In the genomic region with DNA sequence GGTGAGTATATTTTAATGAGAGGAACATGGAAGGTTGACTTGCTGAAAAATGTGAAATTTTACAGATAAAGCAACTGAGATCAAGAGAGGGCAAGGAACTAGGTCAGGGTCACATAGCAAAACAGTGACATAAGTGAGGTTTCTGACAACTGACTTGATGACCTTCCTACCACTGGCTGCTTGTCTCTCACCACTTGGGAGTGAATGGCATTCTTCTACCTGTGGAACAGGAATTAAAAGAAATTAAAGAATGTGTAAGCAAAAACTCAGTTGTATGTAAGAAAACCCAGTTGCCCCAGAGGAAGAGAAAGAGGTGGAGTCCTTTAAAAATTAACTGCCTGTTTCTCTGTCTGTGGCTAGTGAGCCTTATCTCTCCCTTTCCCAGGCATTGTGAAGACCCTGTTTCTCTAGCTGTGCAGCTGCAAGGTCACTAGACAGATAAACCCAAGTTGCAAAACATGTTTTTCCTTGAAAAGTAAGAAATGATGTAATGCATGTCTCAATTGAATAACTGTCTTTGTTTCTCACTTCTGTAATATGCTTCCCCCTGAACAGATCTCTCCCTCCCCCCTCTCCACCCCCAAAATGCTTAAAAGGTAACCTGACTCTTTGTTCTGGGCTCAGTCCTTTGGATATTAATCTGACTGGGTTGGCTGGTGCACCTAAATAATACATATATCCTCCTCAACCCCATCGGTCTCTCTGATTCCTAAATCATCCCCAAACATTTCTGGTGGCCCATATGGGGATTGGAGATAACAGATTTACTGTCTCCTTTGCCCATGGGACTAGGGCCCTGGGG, we compare ENCODE assay signal across 13 cellular contexts. TPM values are rescaled to one million over a fixed set of nuclear protein-coding genes. Genes with fewer than 3 reads are reported as not detected.
DNase-seq lines count a peak whose midpoint lies in the region; ATAC-seq and TF ChIP-seq lines count a peak whose summit lies in the region.
"Had no signal": no experiment of that assay in that cellular context is flagged by ENCODE, and none has a peak within 500 bp of the region (broad histone marks: within the 10 kb centered on the region; RNA-seq: fewer than 3 reads in every experiment).

No MANE protein-coding gene starts in this region.

- ATAC-seq in heart left ventricle (peak in 3 of 4 donors; percentile 34 to 44 (median 35)), foreskin keratinocyte (no peak)

- H2BK12ac ChIP-seq in H9 (ENCODE audit: insufficient read length, low read depth, low read length) (no peak overlapping the region), mesenchymal stem cell (ENCODE audit: low read length in 2 of 2) (no peak overlapping the region)

- peaks cover 18% of the 10 kb centered on the region for H3K4me1 ChIP-seq in H9 (ENCODE audit: insufficient read depth, low read length)
- peaks cover 0 to 34% (median 15%) of the 10 kb centered on the region in 12 donors for H3K4me1 ChIP-seq in heart left ventricle
- H3K4me1 ChIP-seq in prostate gland (replicated peaks), result peaks cover 11% of the 10 kb centered on the region
- no peaks in the 10 kb centered on the region for H3K4me1 ChIP-seq in mesenchymal stem cell (ENCODE audit: control insufficient read depth, insufficient read depth, low read depth, low read length)
- no peaks in the 10 kb centered on the region for H3K4me1 ChIP-seq in foreskin keratinocyte

- no peak overlapping the region; a peak in 1 of 7 replicates for H3K27ac Mint-ChIP-seq in H9

- H2AK5ac ChIP-seq in H9 (ENCODE audit: insufficient read length, low read length) (no peak overlapping the region), mesenchymal stem cell (ENCODE audit: low read length, severe bottlenecking) (no peak overlapping the region)

- no peak overlapping the region for H3K23ac ChIP-seq in H9 (ENCODE audit: insufficient read length, low read depth, low read length)
- H3K23ac ChIP-seq in mesenchymal stem cell (ENCODE audit: low read length in 2 of 2), result no peak overlapping the region

- no CpG with 5 or more reads among the region's 1 CpG for WGBS in H9 (ENCODE audit: extremely low coverage, insufficient read length, low lambda C conversion rate)
- 62 to 75% (median 66%) methylated on average over 1 of the region's 1 CpG for WGBS in heart left ventricle, 4 donors
- WGBS in prostate gland, result 60% methylated on average over 1 of the region's 1 CpG
- no CpG with 5 or more reads among the region's 1 CpG for WGBS in mesenchymal stem cell

- no peak overlapping the region for H3K18ac ChIP-seq in H9 (ENCODE audit: insufficient read length, low read depth, low read length)
- no peak overlapping the region for H3K18ac ChIP-seq in mesenchymal stem cell (ENCODE audit: low read depth in 1 of 2, low read length in 2 of 2)

- H3K36me3 ChIP-seq in heart left ventricle (peaks cover 0 to under 1% (median 0%) of the 10 kb centered on the region in 9 donors), prostate gland (no peaks in the 10 kb centered on the region), mesenchymal stem cell (ENCODE audit: control insufficient read depth in 1 of 2, insufficient read depth in 2 of 2, low read depth in 1 of 2, low read length in 2 of 2) (no peaks in the 10 kb centered on the region)

- H3K27ac ChIP-seq in H9 (ENCODE audit: insufficient read length, low read depth, low read length) (no peak overlapping the region), heart left ventricle (peak overlapping the region in 11 of 12 donors; percentile 15 to 79 (median 59)), prostate gland (peak overlapping the region; percentile 85 to 89), mesenchymal stem cell (ENCODE audit: low read length, poor library complexity, severe bottlenecking) (no peak overlapping the region), foreskin keratinocyte (no peak overlapping the region)
- H3K27ac ChIP-seq: GM23248 had no signal

- peak overlapping the region in 1 of 2 experiments; percentile 12; a peak in 2 of 5 replicates for H3K4me3 Mint-ChIP-seq in H9

- no peak overlapping the region for H3K4ac ChIP-seq in H9 (ENCODE audit: low read depth, low read length)
- no peak overlapping the region for H3K4ac ChIP-seq in mesenchymal stem cell (ENCODE audit: low read depth in 1 of 2, low read length in 2 of 2)

- TF ChIP-seq CTCF in H9 (conservative IDR thresholded peaks at IDR 0.05) (no peak), heart left ventricle (IDR thresholded peaks at IDR 0.05) (no peak), prostate gland (IDR thresholded peaks at IDR 0.05) (no peak), foreskin keratinocyte (conservative IDR thresholded peaks at IDR 0.05) (no peak)

- H2BK20ac ChIP-seq in H9 (ENCODE audit: low read depth, low read length, poor library complexity, severe bottlenecking), result no peak overlapping the region

- H3K4me1 Mint-ChIP-seq in H9, result peaks cover 44 to 55% of the 10 kb centered on the region in 2 experiments

- H3K27me3 ChIP-seq in H9 (ENCODE audit: insufficient read depth, low read length) (no peaks in the 10 kb centered on the region; the same call in 1 of the 2 replicates), heart left ventricle (no peaks in the 10 kb centered on the region), prostate gland (replicated peaks; ENCODE audit: insufficient read depth) (no peaks in the 10 kb centered on the region), mesenchymal stem cell (ENCODE audit: control insufficient read depth in 1 of 2, insufficient read depth in 1 of 2, low read length in 2 of 2) (peaks cover 2 to 13% of the 10 kb centered on the region in 2 experiments), foreskin keratinocyte (peaks cover 2% of the 10 kb centered on the region)

- H4K20me1 ChIP-seq in H9 (ENCODE audit: control insufficient read depth, insufficient read depth, insufficient read length), result no peaks in the 10 kb centered on the region

- no peaks in the 10 kb centered on the region for H3K79me2 ChIP-seq in H9 (ENCODE audit: insufficient read depth, low read length)

- peaks cover 2% of the 10 kb centered on the region for H3K23me2 ChIP-seq in H9 (ENCODE audit: insufficient read length, low read depth, low read length, poor library complexity, severe bottlenecking)

- DNase-seq in H9, result no peak
- DNase-seq in SK-MEL-5 (ENCODE audit: low read depth, low spot score), result peak; percentile 24
- DNase-seq in heart left ventricle, result no peak
- no peak for DNase-seq in prostate gland (ENCODE audit: low spot score)
- DNase-seq in mesenchymal stem cell, result no peak
- no peak for DNase-seq in DMS 273 (lab: John Stamatoyannopoulos, UW; ENCODE audit: unreplicated experiment)
- no peak for DNase-seq in NCI-H510A treated with DMSO at 0.1 percent for 48 hours (lab: John Stamatoyannopoulos, UW)
- no peak for DNase-seq in foreskin keratinocyte
- DNase-seq: EL, GM23248, NCI-H69 had no signal

- H3K79me1 ChIP-seq in H9 (ENCODE audit: insufficient read depth, low read depth, low read length, poor library complexity, severe bottlenecking), result no peaks in the 10 kb centered on the region
- no peaks in the 10 kb centered on the region for H3K79me1 ChIP-seq in mesenchymal stem cell (replicated peaks; ENCODE audit: low read length, poor library complexity, severe bottlenecking)

- TF ChIP-seq POLR2A in heart left ventricle (IDR thresholded peaks at IDR 0.05) (no peak), prostate gland (IDR thresholded peaks at IDR 0.05) (no peak)

- H3K9ac ChIP-seq in H9 (ENCODE audit: extremely low read depth, insufficient read length, low read length) (no peak overlapping the region), mesenchymal stem cell (ENCODE audit: low read length) (no peak overlapping the region)
- H3K9ac ChIP-seq: GM23248 had no signal

- H3K56ac ChIP-seq in H9 (ENCODE audit: insufficient read length, low read depth, low read length), result no peak overlapping the region

- H4K91ac ChIP-seq in H9 (ENCODE audit: insufficient read length, low read depth, low read length), result no peak overlapping the region
- H4K91ac ChIP-seq in mesenchymal stem cell (ENCODE audit: low read length), result no peak overlapping the region

- in situ Hi-C loops in SK-MEL-5 (cut with HindIII; ENCODE audit: low pct_unique_long_range_greater_than_20kb, low sequenced_read_pairs), result no loop called here

- H2BK5ac ChIP-seq in H9 (ENCODE audit: insufficient read length, low read length) (no peak overlapping the region), mesenchymal stem cell (ENCODE audit: low read depth, low read length, poor library complexity, severe bottlenecking) (no peak overlapping the region)

- H3K4me3 ChIP-seq in heart left ventricle (peak overlapping the region; percentile 10 to 63 (median 52)), prostate gland (peak overlapping the region in 1 of 2 donors; percentile 35), mesenchymal stem cell (ENCODE audit: insufficient read depth in 1 of 2, low read depth in 1 of 2, low read length in 2 of 2) (no peak overlapping the region)
- H3K4me3 ChIP-seq: GM23248 had no signal

- intact Hi-C loops in heart left ventricle (cut with DNase I), result no loop called here
- intact Hi-C loops in prostate gland (cut with DNase I), result no loop called here

- H3K27me3 Mint-ChIP-seq in H9 (ENCODE audit: low read depth), result peaks cover 37% of the 10 kb centered on the region

- H3K9me3 Mint-ChIP-seq in H9, result no peaks in the 10 kb centered on the region

- H3K4me2 ChIP-seq in H9 (ENCODE audit: insufficient read depth, insufficient read length, low read length) (no peak overlapping the region), mesenchymal stem cell (ENCODE audit: low read length, poor library complexity, severe bottlenecking) (no peak overlapping the region)

- no peak overlapping the region for H4K5ac ChIP-seq in H9 (ENCODE audit: insufficient read length, low read depth, low read length)

- H2BK15ac ChIP-seq in H9 (ENCODE audit: low read depth, low read length), result no peak overlapping the region
- H2BK15ac ChIP-seq in mesenchymal stem cell (ENCODE audit: low read depth, poor library complexity, severe bottlenecking), result no peak overlapping the region

- H2BK120ac ChIP-seq in H9 (ENCODE audit: low read depth, low read length, poor library complexity, severe bottlenecking) (no peak overlapping the region), mesenchymal stem cell (ENCODE audit: low read depth, low read length) (no peak overlapping the region)

- no peak overlapping the region for H3T11ph ChIP-seq in H9 (ENCODE audit: low read length)

- H4K8ac ChIP-seq in H9 (replicated peaks; ENCODE audit: insufficient read length, low read depth, low read length) (no peak overlapping the region), mesenchymal stem cell (ENCODE audit: low read length) (no peak overlapping the region)

- H2AFZ ChIP-seq in H9 (ENCODE audit: low read length) (no peak overlapping the region), mesenchymal stem cell (ENCODE audit: low read depth, low read length) (no peak overlapping the region)
- H2AFZ ChIP-seq: GM23248 had no signal

- H3K14ac ChIP-seq in H9 (ENCODE audit: insufficient read depth, low read length) (peak overlapping the region; percentile 2; the same call in 1 of the 2 replicates), mesenchymal stem cell (ENCODE audit: low read length in 2 of 2) (no peak overlapping the region)

- H3K9me3 ChIP-seq in H9 (ENCODE audit: control insufficient read depth, low read depth, low read length), result no peaks in the 10 kb centered on the region
- H3K9me3 ChIP-seq in heart left ventricle, result no peaks in the 10 kb centered on the region
- H3K9me3 ChIP-seq in prostate gland, result no peaks in the 10 kb centered on the region
- no peaks in the 10 kb centered on the region for H3K9me3 ChIP-seq in mesenchymal stem cell (ENCODE audit: control insufficient read depth, low read length)

- H3K36me3 Mint-ChIP-seq in H9 (ENCODE audit: insufficient read depth in 1 of 3, low read depth in 3 of 3), result peaks cover 0 to 12% (median 0%) of the 10 kb centered on the region in 3 experiments; a peak in 2 of 7 replicates

RNA-seq across cellular contexts. Expression of gene ACSM1, which starts 23.4 kb away (rescaled TPM):
- total RNA-seq in H9 (2021), result 0.81 and 0.83 TPM in 2 replicates
- not detected in 2 replicates for total RNA-seq in SK-MEL-5 (2014; rRNA removed; shearing (Covaris generic))
- polyA plus RNA-seq in SK-MEL-5 (2015; cell fraction: cytosol; rRNA removed), result not detected in 2 replicates
- polyA plus RNA-seq in SK-MEL-5 (2015; cell fraction: nucleus; rRNA removed), result not detected in 2 replicates
- total RNA-seq in heart left ventricle, result under 1 TPM in 3 of 9 donors, not detected in 6; 0.14 to 0.43 (median 0.18) TPM
- polyA plus RNA-seq in heart left ventricle, result under 1 TPM; 0.06 to 0.11 TPM
- total RNA-seq in prostate gland, result 10 to 100 TPM in 1 of 2 donors, 1 to 10 TPM in 1; 7.7 to 24.6 TPM
- not detected for polyA plus RNA-seq in mesenchymal stem cell (2013, experiment 1 of 2)
- polyA plus RNA-seq in mesenchymal stem cell (2013, experiment 2 of 2), result not detected
- total RNA-seq in foreskin keratinocyte, result not detected in 2 replicates
- polyA plus RNA-seq in foreskin keratinocyte, result not detected in 2 replicates
- total RNA-seq: GM23248, M059J, myocyte had no signal
- polyA plus RNA-seq: GM23248 had no signal

Comparison
In these comparisons a context has a peak if more than half of its experiments do, and no peak if none do; other contexts are left out.
1. H3K27ac ChIP-seq: peak in heart left ventricle (11 of 12) and prostate gland (2 of 2); none in H9 (single experiment), mesenchymal stem cell (single experiment) and foreskin keratinocyte (single experiment).
2. H3K4me3 ChIP-seq: peak in heart left ventricle (12 of 12); none in mesenchymal stem cell (0 of 2).